ENCODE assay signal across 1 cellular context in genomic region chrX:124280294-124280902, GRCh38.
TF ChIP-seq lines count a peak whose summit lies in the region.

No MANE protein-coding gene starts in this region.

TF ChIP-seq in A549, 52 proteins besides CTCF, POLR2A, EP300 and RAD21 (continued from another document):
- TF ChIP-seq REST (IDR thresholded peaks at IDR 0.05): no peak
